Comparison of ENCODE assay signal across 17 cellular contexts in genomic region chr18:51253476-51253875, GRCh38. TPM values are rescaled to one million over a fixed set of nuclear protein-coding genes. Genes with fewer than 3 reads are reported as not detected.
DNase-seq lines count a peak whose midpoint lies in the region; ATAC-seq, FAIRE-seq and TF ChIP-seq lines count a peak whose summit lies in the region.
"Had no signal": no experiment of that assay in that cellular context is flagged by ENCODE, and none has a peak within 500 bp of the region (broad histone marks: within the 10 kb centered on the region; RNA-seq: fewer than 3 reads in every experiment).

No MANE protein-coding gene starts in this region.

- in situ Hi-C loops in transverse colon (cut with MboI; ENCODE audit: low pct_ligation_motif_present in 1 of 4, low pct_unique_long_range_greater_than_20kb in 1 of 4, low sequenced_read_pairs in 3 of 4) = no loop called here

- H3K27ac ChIP-seq in A549 = peak overlapping the region; percentile 46 to 63; a peak in 4 of 6 replicates
- H3K27ac ChIP-seq in transverse colon = no peak overlapping the region
- H3K27ac ChIP-seq: BLaER1 treated with 17β-estradiol and CSF1 and Interleukin-3, amounts not matched to agents 10 nM and 100 nM; KMS-11 had no signal

- TF ChIP-seq CTCF in A549 (IDR thresholded peaks at IDR 0.05) (no peak), LNCaP clone FGC (IDR thresholded peaks at IDR 0.05; ENCODE audit: control insufficient read depth, extremely low read depth, insufficient read depth) (no peak), transverse colon (IDR thresholded peaks at IDR 0.05) (no peak)

- FAIRE-seq in A549 (lab: Jason Lieb, UNC) = no peak
- FAIRE-seq: G401.6, GM12891 had no signal

- H3K4me1 ChIP-seq in A549 (peaks cover 28% of the 10 kb centered on the region), transverse colon (no peaks in the 10 kb centered on the region)

- peak overlapping the region; percentile 21; the same call in 2 of the 3 replicates for H3K4me2 ChIP-seq in A549
- H3K4me2 ChIP-seq: BLaER1 treated with 17β-estradiol and CSF1 and Interleukin-3, amounts not matched to agents 10 nM and 100 nM; GM23338; KMS-11 had no signal

- ATAC-seq in A549 (peak; percentile 73 to 80), HG02763 (IDR thresholded peaks at IDR 0.05; ENCODE audit: unreplicated experiment) (no peak)
- ATAC-seq: GM23338, HCT116 had no signal

- no peak for TF ChIP-seq EP300 in A549 (IDR thresholded peaks at IDR 0.05)
- no peak for TF ChIP-seq EP300 in transverse colon (IDR thresholded peaks at IDR 0.05; ENCODE audit: low read depth)

- TF ChIP-seq RAD21 in A549 (conservative IDR thresholded peaks at IDR 0.05 in 1 of 2, IDR thresholded peaks at IDR 0.05 in 1 of 2) = no peak

- no peaks in the 10 kb centered on the region for H3K27me3 ChIP-seq in transverse colon
- H3K27me3 ChIP-seq: BLaER1 treated with 17β-estradiol and CSF1 and Interleukin-3, amounts not matched to agents 10 nM and 100 nM had no signal

- DNase-seq in A549 (ENCODE audit: low read depth in 1 of 2, low spot score in 1 of 2) = peak in 1 of 2 experiments; percentile 67
- peak; percentile 70 for DNase-seq in DMS53 treated with DMSO at 0.1 percent for 48 hours (lab: John Stamatoyannopoulos, UW; ENCODE audit: unreplicated experiment)
- peak; percentile 7 for DNase-seq in LNCaP clone FGC (ENCODE audit: low read depth)
- DNase-seq in NCI-H774 (lab: John Stamatoyannopoulos, UW) = peak; percentile 18
- DNase-seq in amygdala (lab: John Stamatoyannopoulos, UW) = no peak
- DNase-seq in activated gamma-delta T cell treated with Interleukin-2 at 50 U/mL for 16 hours = no peak
- DNase-seq in transverse colon = no peak
- DNase-seq: 8988T; CD8-positive, alpha-beta memory T cell; H7 had no signal

- H3K4me3 ChIP-seq in A549 (no peak overlapping the region), LNCaP clone FGC (ENCODE audit: low read depth, low read length) (no peak overlapping the region), transverse colon (no peak overlapping the region)
- H3K4me3 ChIP-seq: BLaER1 treated with 17β-estradiol and CSF1 and Interleukin-3, amounts not matched to agents 10 nM and 100 nM; GM23338 had no signal

- no peaks in the 10 kb centered on the region for H3K36me3 ChIP-seq in transverse colon
- H3K36me3 ChIP-seq: BLaER1 treated with 17β-estradiol and CSF1 and Interleukin-3, amounts not matched to agents 10 nM and 100 nM had no signal

- intact Hi-C loops in transverse colon (cut with DNase I; ENCODE audit: low total_unique reads) = no loop called here

- no peaks in the 10 kb centered on the region for H3K9me3 ChIP-seq in A549
- no peaks in the 10 kb centered on the region for H3K9me3 ChIP-seq in transverse colon

- CTCF ChIA-PET in A549 (lab: Yijun Ruan, JAX) = no interaction called here

- POLR2A ChIA-PET in A549 (lab: Yijun Ruan, JAX) = no interaction called here

- WGBS in A549 (ENCODE audit: missing lambda C conversion rate) = 40% methylated on average over 4 of the region's 4 CpGs
- WGBS in transverse colon (ENCODE audit: low coverage in 1 of 2), 2 donors = 60 to 83% methylated on average over 1 to 4 of the region's 4 CpGs

- TF ChIP-seq POLR2A in A549 (IDR thresholded peaks at IDR 0.05; ENCODE audit: low read length) (no peak), transverse colon (IDR thresholded peaks at IDR 0.05) (no peak)

TF ChIP-seq in A549, 52 proteins besides CTCF, POLR2A, EP300 and RAD21:
- TF ChIP-seq RCOR1 (IDR thresholded peaks at IDR 0.05; ENCODE audit: low read depth, low read length) (no peak), MAX (IDR thresholded peaks at IDR 0.05) (0 out of 2 replicates have a peak, but pooled peaks have one; percentile 18)

RNA-seq across cellular contexts. Expression of gene MEX3C, which starts 56.0 kb away (rescaled TPM):
- polyA plus RNA-seq in A549 (2011; rRNA removed) (48.5 and 61.9 TPM in 2 replicates), A549 (2017; fragmentation: RNase III; extraction: RNeasy Plus Mini Kit Qiagen cat#74134 plus additional on column Dnase treatment) (16.7 to 18.5 TPM (median 17.2 TPM) in 3 replicates)
- 11.1 and 13.4 TPM in 2 replicates for polyA plus RNA-seq in A549 (2012; cell fraction: cytosol; rRNA removed)
- polyA plus RNA-seq in A549 (2012; cell fraction: nucleus; rRNA removed) = 4.4 and 5.8 TPM in 2 replicates
- 34.1 and 35.7 TPM in 2 replicates for polyA minus RNA-seq in A549 (2011; rRNA and poly(A)+ RNA removed)
- 10 to 100 TPM; 11.3 to 27.8 (median 24.2) TPM for total RNA-seq in transverse colon

Comparison
In these comparisons a context has a peak if more than half of its experiments do, and no peak if none do; other contexts are left out.
1. DNase-seq: peak in DMS53 treated with DMSO at 0.1 percent for 48 hours (single experiment), LNCaP clone FGC (single experiment) and NCI-H774 (single experiment); none in amygdala (0 of 56), activated gamma-delta T cell treated with Interleukin-2 at 50 U/mL for 16 hours (single experiment) and transverse colon (single experiment).
2. H3K27ac ChIP-seq: peak in A549 (2 of 2); none in transverse colon (0 of 4).